21 cellular contexts compared by ENCODE assay signal in genomic region chr20:62705626-62706025, GRCh38. TPM values are rescaled to one million over a fixed set of nuclear protein-coding genes. Genes with fewer than 3 reads are reported as not detected.
"Had no signal": no experiment of that assay in that cellular context is flagged by ENCODE, and none has a peak within 500 bp of the region (broad histone marks: within the 10 kb centered on the region; RNA-seq: fewer than 3 reads in every experiment).

No MANE protein-coding gene starts in this region.

- H3K4me3 ChIP-seq: body of pancreas, left ventricle myocardium inferior, pancreas, smooth muscle cell, transverse colon, uterus had no signal

- H3K4me2 ChIP-seq: smooth muscle cell had no signal

- FAIRE-seq: pancreas, TTC549 had no signal

- H3K9me3 ChIP-seq: body of pancreas, left ventricle myocardium inferior, neutrophil, pancreas, transverse colon, uterus had no signal

- H3K4me1 ChIP-seq: pancreas, uterus had no signal

- H3K27ac ChIP-seq: body of pancreas, left ventricle myocardium inferior, neutrophil, pancreas, uterus, WERI-Rb-1 had no signal

- DNase-seq: activated CD4-positive, alpha-beta T cell treated with anti-CD3 and anti-CD28 coated beads for 1 hour; activated gamma-delta T cell treated with Interleukin-2 at 50 U/mL for 16 hours; activated T-cell treated with anti-CD3 and anti-CD28 coated beads, Interleukin-2, amount 50 U/mL, for 1 hour; anterior cingulate cortex; body of pancreas; caudate nucleus; effector CD4-positive, alpha-beta T cell; foreskin melanocyte; left ventricle myocardium inferior; midbrain; natural killer cell; stimulated activated CD4-positive, alpha-beta T cell treated with anti-CD3 and anti-CD28 coated beads, Interleukin-15, amount 100 ng/mL, for 24 hours; transverse colon; uterus; WERI-Rb-1 had no signal

- H3K36me3 ChIP-seq: left ventricle myocardium inferior, neutrophil, pancreas, transverse colon, uterus, WERI-Rb-1 had no signal

- ATAC-seq: body of pancreas; natural killer cell; pancreas; sciatic nerve; stimulated activated memory B cell treated with anti-CD40 and anti-IgM and Interleukin-4, amounts not matched to agents 10 μg/mL and 1 μg/mL and 100 μg/mL, for 72 hours had no signal

RNA-seq across cellular contexts. Expression of gene NTSR1, which starts 3.0 kb away (rescaled TPM):
- total RNA-seq: body of pancreas, left ventricle myocardium inferior, uterus had no signal
- polyA plus RNA-seq: smooth muscle cell had no signal
